In the genomic region with DNA sequence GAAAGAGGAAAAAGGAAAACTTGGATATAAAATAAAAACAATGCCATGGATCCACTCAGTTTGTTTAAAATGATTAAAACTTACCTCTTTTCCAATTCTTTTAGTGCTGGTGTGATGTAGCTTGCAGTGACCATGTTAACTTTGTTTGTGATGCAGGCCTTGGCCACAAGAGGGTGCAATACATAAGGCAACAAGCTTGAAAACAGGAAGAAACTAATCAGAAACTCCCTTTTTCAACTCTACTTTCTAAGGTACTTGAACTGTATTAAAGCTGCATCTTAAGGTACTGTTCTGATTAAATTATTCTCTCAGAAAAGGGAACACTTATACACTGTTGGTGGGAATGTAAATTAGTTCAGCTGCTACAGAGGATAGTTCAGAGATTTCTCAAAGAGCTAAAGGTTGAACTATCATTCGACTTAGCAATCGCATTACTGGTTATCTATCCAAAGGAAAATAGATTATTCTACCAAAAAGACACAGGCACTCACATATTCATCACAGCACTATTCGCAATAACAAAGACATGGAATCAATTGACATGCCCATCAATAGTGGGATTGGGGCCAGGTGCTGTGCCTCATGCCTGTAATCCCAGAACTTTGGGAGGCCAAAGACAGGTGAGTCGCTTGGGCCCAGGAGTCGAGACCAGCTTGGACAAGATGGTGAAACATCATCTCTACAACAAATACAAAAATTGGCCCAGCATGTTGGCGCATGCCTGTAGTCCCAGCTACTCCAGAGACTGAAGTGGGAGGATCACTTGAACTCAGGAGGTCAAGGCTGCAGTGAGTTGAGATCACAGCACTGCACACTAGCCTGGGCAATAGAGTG, we compare ENCODE assay signal across 1 cellular context.
TF ChIP-seq lines count a peak whose summit lies in the region.

No MANE protein-coding gene starts in this region.

TF ChIP-seq in HepG2, 621 proteins besides CTCF, POLR2A, EP300 and RAD21 (continued from another document and continues in another):
- TF ChIP-seq FOXK1 (CRISPR knock-in tag; IDR thresholded peaks at IDR 0.05; ENCODE audit: borderline replicate concordance, low read depth) (0 out of 2 replicates have a peak, but pooled peaks have one; percentile 36), BCL6 (CRISPR knock-in tag; IDR thresholded peaks at IDR 0.05) (no peak), HNRNPK (IDR thresholded peaks at IDR 0.05; ENCODE audit: low read depth, low read length, poor library complexity, severe bottlenecking) (no peak), ZBTB3 (CRISPR knock-in tag; IDR thresholded peaks at IDR 0.05; ENCODE audit: borderline replicate concordance, low read depth) (no peak), SYNCRIP (IDR thresholded peaks at IDR 0.05; ENCODE audit: insufficient read depth, low read depth, low read length) (no peak), IRX3 (CRISPR knock-in tag; IDR thresholded peaks at IDR 0.05; ENCODE audit: borderline replicate concordance, low read depth) (no peak), ZNF639 (CRISPR knock-in tag; conservative IDR thresholded peaks at IDR 0.05) (no peak), ZNF776 (CRISPR knock-in tag; IDR thresholded peaks at IDR 0.05) (no peak), CSRNP1 (CRISPR knock-in tag; IDR thresholded peaks at IDR 0.05) (no peak), ETV5 (CRISPR knock-in tag; IDR thresholded peaks at IDR 0.05; ENCODE audit: borderline replicate concordance) (peak; percentile 36; the same call in 1 of the 2 replicates), SIX4 (CRISPR knock-in tag; IDR thresholded peaks at IDR 0.05) (no peak), NRL (CRISPR knock-in tag; IDR thresholded peaks at IDR 0.05; ENCODE audit: borderline replicate concordance) (no peak), DR1 (CRISPR knock-in tag; IDR thresholded peaks at IDR 0.05) (no peak), KLF11 (CRISPR knock-in tag; IDR thresholded peaks at IDR 0.05) (no peak), ZNF816 (CRISPR knock-in tag; IDR thresholded peaks at IDR 0.05; ENCODE audit: borderline replicate concordance) (no peak), POGZ (CRISPR knock-in tag; IDR thresholded peaks at IDR 0.05) (0 out of 2 replicates have a peak, but pooled peaks have one; percentile 27), REXO4 (CRISPR knock-in tag; IDR thresholded peaks at IDR 0.05; ENCODE audit: borderline replicate concordance) (no peak), ZNF160 (CRISPR knock-in tag; IDR thresholded peaks at IDR 0.05) (no peak), FOXA1 (IDR thresholded peaks at IDR 0.05) (no peak), FOXA1 (CRISPR knock-in tag; IDR thresholded peaks at IDR 0.05) (peak; percentile 47; the same call in 1 of the 2 replicates), MAFG (CRISPR knock-in tag; IDR thresholded peaks at IDR 0.05) (no peak), ZNF883 (CRISPR knock-in tag; IDR thresholded peaks at IDR 0.05; ENCODE audit: not compliant biosample characterization) (no peak), HMGXB3 (CRISPR knock-in tag; IDR thresholded peaks at IDR 0.05; ENCODE audit: borderline replicate concordance) (no peak), ZNF232 (CRISPR knock-in tag; IDR thresholded peaks at IDR 0.05; ENCODE audit: borderline replicate concordance) (no peak), ZNF570 (CRISPR knock-in tag; IDR thresholded peaks at IDR 0.05; ENCODE audit: borderline replicate concordance) (no peak), POLR2G (IDR thresholded peaks at IDR 0.05; ENCODE audit: low read depth, low read length) (no peak), ZNF142 (CRISPR knock-in tag; IDR thresholded peaks at IDR 0.05) (no peak), CBFB (CRISPR knock-in tag; IDR thresholded peaks at IDR 0.05) (no peak), FLYWCH1 (CRISPR knock-in tag; IDR thresholded peaks at IDR 0.05) (no peak), CENPX (CRISPR knock-in tag; IDR thresholded peaks at IDR 0.05) (no peak), SMARCE1 (IDR thresholded peaks at IDR 0.05; ENCODE audit: borderline replicate concordance) (no peak), CHD4 (IDR thresholded peaks at IDR 0.05; ENCODE audit: borderline replicate concordance, low read length) (no peak), ZEB1 (IDR thresholded peaks at IDR 0.05; ENCODE audit: insufficient replicate concordance, low read depth) (no peak), MAFK (conservative IDR thresholded peaks at IDR 0.05 in 1 of 2, IDR thresholded peaks at IDR 0.05 in 1 of 2; ENCODE audit: low read length in 2 of 2) (no peak), ZNF431 (CRISPR knock-in tag; IDR thresholded peaks at IDR 0.05; ENCODE audit: borderline replicate concordance, low read depth) (no peak), ELF3 (CRISPR knock-in tag; IDR thresholded peaks at IDR 0.05) (0 out of 2 replicates have a peak, but pooled peaks have one; percentile 27), POLR2AphosphoS2 (IDR thresholded peaks at IDR 0.05; ENCODE audit: low read depth, low read length) (no peak), ZNF264 (CRISPR knock-in tag; IDR thresholded peaks at IDR 0.05) (no peak), ZMYM3 (CRISPR knock-in tag; IDR thresholded peaks at IDR 0.05) (no peak), ZNF362 (CRISPR knock-in tag; IDR thresholded peaks at IDR 0.05; ENCODE audit: borderline replicate concordance) (no peak), MYNN (CRISPR knock-in tag; IDR thresholded peaks at IDR 0.05; ENCODE audit: low read depth) (no peak)
- TF ChIP-seq, protein P1, sequence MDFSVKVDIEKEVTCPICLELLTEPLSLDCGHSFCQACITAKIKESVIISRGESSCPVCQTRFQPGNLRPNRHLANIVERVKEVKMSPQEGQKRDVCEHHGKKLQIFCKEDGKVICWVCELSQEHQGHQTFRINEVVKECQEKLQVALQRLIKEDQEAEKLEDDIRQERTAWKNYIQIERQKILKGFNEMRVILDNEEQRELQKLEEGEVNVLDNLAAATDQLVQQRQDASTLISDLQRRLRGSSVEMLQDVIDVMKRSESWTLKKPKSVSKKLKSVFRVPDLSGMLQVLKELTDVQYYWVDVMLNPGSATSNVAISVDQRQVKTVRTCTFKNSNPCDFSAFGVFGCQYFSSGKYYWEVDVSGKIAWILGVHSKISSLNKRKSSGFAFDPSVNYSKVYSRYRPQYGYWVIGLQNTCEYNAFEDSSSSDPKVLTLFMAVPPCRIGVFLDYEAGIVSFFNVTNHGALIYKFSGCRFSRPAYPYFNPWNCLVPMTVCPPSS (IDR thresholded peaks at IDR 0.05) = no peak
- TF ChIP-seq, protein P2, sequence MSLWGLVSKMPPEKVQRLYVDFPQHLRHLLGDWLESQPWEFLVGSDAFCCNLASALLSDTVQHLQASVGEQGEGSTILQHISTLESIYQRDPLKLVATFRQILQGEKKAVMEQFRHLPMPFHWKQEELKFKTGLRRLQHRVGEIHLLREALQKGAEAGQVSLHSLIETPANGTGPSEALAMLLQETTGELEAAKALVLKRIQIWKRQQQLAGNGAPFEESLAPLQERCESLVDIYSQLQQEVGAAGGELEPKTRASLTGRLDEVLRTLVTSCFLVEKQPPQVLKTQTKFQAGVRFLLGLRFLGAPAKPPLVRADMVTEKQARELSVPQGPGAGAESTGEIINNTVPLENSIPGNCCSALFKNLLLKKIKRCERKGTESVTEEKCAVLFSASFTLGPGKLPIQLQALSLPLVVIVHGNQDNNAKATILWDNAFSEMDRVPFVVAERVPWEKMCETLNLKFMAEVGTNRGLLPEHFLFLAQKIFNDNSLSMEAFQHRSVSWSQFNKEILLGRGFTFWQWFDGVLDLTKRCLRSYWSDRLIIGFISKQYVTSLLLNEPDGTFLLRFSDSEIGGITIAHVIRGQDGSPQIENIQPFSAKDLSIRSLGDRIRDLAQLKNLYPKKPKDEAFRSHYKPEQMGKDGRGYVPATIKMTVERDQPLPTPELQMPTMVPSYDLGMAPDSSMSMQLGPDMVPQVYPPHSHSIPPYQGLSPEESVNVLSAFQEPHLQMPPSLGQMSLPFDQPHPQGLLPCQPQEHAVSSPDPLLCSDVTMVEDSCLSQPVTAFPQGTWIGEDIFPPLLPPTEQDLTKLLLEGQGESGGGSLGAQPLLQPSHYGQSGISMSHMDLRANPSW (CRISPR knock-in tag; IDR thresholded peaks at IDR 0.05; ENCODE audit: borderline replicate concordance) = no peak
